Comparison of ENCODE assay signal across 1 cellular context in genomic region chr16:22302776-22303363, GRCh38.
TF ChIP-seq lines count a peak whose summit lies in the region.

No MANE protein-coding gene starts in this region.

TF ChIP-seq in HepG2, 621 proteins besides CTCF, POLR2A, EP300 and RAD21:
- TF ChIP-seq ZSCAN31 (CRISPR knock-in tag; IDR thresholded peaks at IDR 0.05; ENCODE audit: low read depth) (no peak), MED13 (CRISPR knock-in tag; IDR thresholded peaks at IDR 0.05) (no peak), PTBP1 (IDR thresholded peaks at IDR 0.05; ENCODE audit: low read depth, low read length, poor library complexity, severe bottlenecking) (no peak), CBX2 (IDR thresholded peaks at IDR 0.05; ENCODE audit: low read depth, low read length) (no peak), CBX2 (CRISPR knock-in tag; IDR thresholded peaks at IDR 0.05; ENCODE audit: low read depth) (no peak), ZNF891 (CRISPR knock-in tag; IDR thresholded peaks at IDR 0.05) (peak; percentile 41; the same call in 1 of the 2 replicates), NFYB (CRISPR knock-in tag; IDR thresholded peaks at IDR 0.05) (no peak), TAF15 (IDR thresholded peaks at IDR 0.05; ENCODE audit: low read depth, low read length, poor library complexity, severe bottlenecking) (no peak), IRF1 (CRISPR knock-in tag; IDR thresholded peaks at IDR 0.05; ENCODE audit: low read depth) (no peak), ZFP82 (CRISPR knock-in tag; IDR thresholded peaks at IDR 0.05; ENCODE audit: borderline replicate concordance) (no peak), ZNF790 (CRISPR knock-in tag; IDR thresholded peaks at IDR 0.05; ENCODE audit: borderline replicate concordance) (no peak), ZBTB38 (CRISPR knock-in tag; IDR thresholded peaks at IDR 0.05) (0 out of 2 replicates have a peak, but pooled peaks have one; percentile 20), ZBTB34 (CRISPR knock-in tag; IDR thresholded peaks at IDR 0.05) (no peak), HNRNPUL1 (IDR thresholded peaks at IDR 0.05; ENCODE audit: low read depth, low read length) (no peak), HOXA9 (CRISPR knock-in tag; IDR thresholded peaks at IDR 0.05; ENCODE audit: borderline replicate concordance) (no peak), ZNF574 (CRISPR knock-in tag; IDR thresholded peaks at IDR 0.05) (no peak), ZNF280B (CRISPR knock-in tag; IDR thresholded peaks at IDR 0.05; ENCODE audit: borderline replicate concordance) (0 out of 2 replicates have a peak, but pooled peaks have one; percentile 54), AKAP8 (CRISPR knock-in tag; IDR thresholded peaks at IDR 0.05) (0 out of 2 replicates have a peak, but pooled peaks have one; percentile 70), ZMYM2 (CRISPR knock-in tag; IDR thresholded peaks at IDR 0.05) (no peak), ZNF720 (CRISPR knock-in tag; IDR thresholded peaks at IDR 0.05) (no peak), KAT2B (IDR thresholded peaks at IDR 0.05; ENCODE audit: borderline replicate concordance, low read depth, low read length) (no peak), SNRNP70 (IDR thresholded peaks at IDR 0.05; ENCODE audit: low read depth, low read length) (no peak), ZNF562 (CRISPR knock-in tag; IDR thresholded peaks at IDR 0.05; ENCODE audit: borderline replicate concordance) (no peak), ZBTB42 (CRISPR knock-in tag; IDR thresholded peaks at IDR 0.05) (no peak), THAP8 (CRISPR knock-in tag; IDR thresholded peaks at IDR 0.05; ENCODE audit: borderline replicate concordance) (no peak), RBM22 (optimal IDR thresholded peaks at IDR 0.05; ENCODE audit: low read length) (peak; percentile 66), MXD3 (CRISPR knock-in tag; IDR thresholded peaks at IDR 0.05) (no peak), REPIN1 (CRISPR knock-in tag; IDR thresholded peaks at IDR 0.05; ENCODE audit: borderline replicate concordance, low read depth) (no peak), ZC3H13 (CRISPR knock-in tag; IDR thresholded peaks at IDR 0.05) (no peak), JDP2 (CRISPR knock-in tag; IDR thresholded peaks at IDR 0.05; ENCODE audit: borderline replicate concordance) (no peak), ZBTB25 (CRISPR knock-in tag; IDR thresholded peaks at IDR 0.05) (no peak), ZNF180 (CRISPR knock-in tag; IDR thresholded peaks at IDR 0.05; ENCODE audit: borderline replicate concordance, low read depth) (no peak), GMEB2 (CRISPR knock-in tag; IDR thresholded peaks at IDR 0.05; ENCODE audit: low read depth) (no peak), ZNF12 (CRISPR knock-in tag; IDR thresholded peaks at IDR 0.05) (no peak), TBX2 (CRISPR knock-in tag; IDR thresholded peaks at IDR 0.05; ENCODE audit: borderline replicate concordance) (no peak), ZNF34 (CRISPR knock-in tag; IDR thresholded peaks at IDR 0.05; ENCODE audit: borderline replicate concordance) (no peak), GRHL1 (CRISPR knock-in tag; conservative IDR thresholded peaks at IDR 0.05) (no peak), DBP (CRISPR knock-in tag; IDR thresholded peaks at IDR 0.05; ENCODE audit: not compliant biosample characterization) (no peak), SALL1 (CRISPR knock-in tag; IDR thresholded peaks at IDR 0.05) (no peak), ETS1 (CRISPR knock-in tag; IDR thresholded peaks at IDR 0.05) (no peak), TEF (CRISPR knock-in tag; IDR thresholded peaks at IDR 0.05) (no peak)
